29 cellular contexts compared by ENCODE assay signal in genomic region chr1:236526079-236526478, GRCh38. TPM values are rescaled to one million over a fixed set of nuclear protein-coding genes. Genes with fewer than 3 reads are reported as not detected.
DNase-seq lines count a peak whose midpoint lies in the region; ATAC-seq and TF ChIP-seq lines count a peak whose summit lies in the region.
"Had no signal": no experiment of that assay in that cellular context is flagged by ENCODE, and none has a peak within 500 bp of the region (broad histone marks: within the 10 kb centered on the region; RNA-seq: fewer than 3 reads in every experiment).

No MANE protein-coding gene starts in this region.

- no peak overlapping the region for H3K27ac ChIP-seq in CD8-positive, alpha-beta T cell (ENCODE audit: low read depth, low read length)
- H3K27ac ChIP-seq: brain microvascular endothelial cell, KMS-11, lower lobe of right lung, pancreas, suprapubic skin had no signal

- no peak for ATAC-seq in CD8-positive, alpha-beta T cell
- no peak for ATAC-seq in activated CD8-positive, alpha-beta T cell treated with anti-CD3 and anti-CD28 coated beads, Interleukin-2, amount 10 ng/mL, durations not matched to agents 7 days and 5 days
- no peak for ATAC-seq in natural killer cell treated with Interleukin-12 subunit alpha and Interleukin-12 subunit beta and Interleukin-15 and Interleukin-18, amount 100 ng/mL, for 72 hours
- no peak for ATAC-seq in GM18858 (IDR thresholded peaks at IDR 0.05; ENCODE audit: unreplicated experiment)
- ATAC-seq: lower lobe of right lung, pancreas had no signal

- TF ChIP-seq CTCF in CD8-positive, alpha-beta T cell (IDR thresholded peaks at IDR 0.05): no peak

- no peak overlapping the region for H3K4me3 ChIP-seq in CD8-positive, alpha-beta T cell (ENCODE audit: low read depth, low read length)
- H3K4me3 ChIP-seq: lower lobe of right lung, pancreas, right atrium auricular region, suprapubic skin had no signal

- H3K9me3 Mint-ChIP-seq in activated naive CD8-positive, alpha-beta T cell (ENCODE audit: low read depth): no peaks in the 10 kb centered on the region
- no peaks in the 10 kb centered on the region for H3K9me3 Mint-ChIP-seq in activated naive CD8-positive, alpha-beta T cell treated with anti-CD3 and anti-CD28 coated beads for 36 hours
- no peaks in the 10 kb centered on the region for H3K9me3 Mint-ChIP-seq in CD8-positive, alpha-beta T cell
- H3K9me3 Mint-ChIP-seq in activated CD8-positive, alpha-beta T cell treated with anti-CD3 and anti-CD28 coated beads, Interleukin-2, amount 10 ng/mL, durations not matched to agents 7 days and 5 days (ENCODE audit: insufficient read depth): no peaks in the 10 kb centered on the region
- H3K9me3 Mint-ChIP-seq in natural killer cell treated with Interleukin-12 subunit alpha and Interleukin-12 subunit beta and Interleukin-15 and Interleukin-18, amount 100 ng/mL, for 72 hours: no peaks in the 10 kb centered on the region
- H3K9me3 Mint-ChIP-seq: neural crest cell had no signal

- H3K4me3 Mint-ChIP-seq in activated naive CD8-positive, alpha-beta T cell: no peak overlapping the region
- no peak overlapping the region for H3K4me3 Mint-ChIP-seq in activated naive CD8-positive, alpha-beta T cell treated with anti-CD3 and anti-CD28 coated beads for 36 hours
- H3K4me3 Mint-ChIP-seq in CD8-positive, alpha-beta T cell: peak overlapping the region; percentile 1
- H3K4me3 Mint-ChIP-seq in activated CD8-positive, alpha-beta T cell treated with anti-CD3 and anti-CD28 coated beads, Interleukin-2, amount 10 ng/mL, durations not matched to agents 7 days and 5 days: no peak overlapping the region
- peak overlapping the region; percentile 32 for H3K4me3 Mint-ChIP-seq in natural killer cell treated with Interleukin-12 subunit alpha and Interleukin-12 subunit beta and Interleukin-15 and Interleukin-18, amount 100 ng/mL, for 72 hours
- H3K4me3 Mint-ChIP-seq: neural crest cell had no signal

- H3K36me3 Mint-ChIP-seq in activated naive CD8-positive, alpha-beta T cell: peaks cover 3% of the 10 kb centered on the region
- peaks cover 10% of the 10 kb centered on the region for H3K36me3 Mint-ChIP-seq in activated naive CD8-positive, alpha-beta T cell treated with anti-CD3 and anti-CD28 coated beads for 36 hours
- H3K36me3 Mint-ChIP-seq in CD8-positive, alpha-beta T cell: peaks cover 38% of the 10 kb centered on the region
- peaks cover 34% of the 10 kb centered on the region for H3K36me3 Mint-ChIP-seq in activated CD8-positive, alpha-beta T cell treated with anti-CD3 and anti-CD28 coated beads, Interleukin-2, amount 10 ng/mL, durations not matched to agents 7 days and 5 days (ENCODE audit: low read depth)
- peaks cover 24% of the 10 kb centered on the region for H3K36me3 Mint-ChIP-seq in natural killer cell treated with Interleukin-12 subunit alpha and Interleukin-12 subunit beta and Interleukin-15 and Interleukin-18, amount 100 ng/mL, for 72 hours

- peaks cover 7% of the 10 kb centered on the region for H3K36me3 ChIP-seq in CD8-positive, alpha-beta T cell (ENCODE audit: insufficient read depth, low read length)

- H3K27me3 Mint-ChIP-seq in activated naive CD8-positive, alpha-beta T cell: no peaks in the 10 kb centered on the region
- H3K27me3 Mint-ChIP-seq in activated naive CD8-positive, alpha-beta T cell treated with anti-CD3 and anti-CD28 coated beads for 36 hours: no peaks in the 10 kb centered on the region
- H3K27me3 Mint-ChIP-seq in CD8-positive, alpha-beta T cell (ENCODE audit: low read depth): no peaks in the 10 kb centered on the region
- peaks cover 3% of the 10 kb centered on the region for H3K27me3 Mint-ChIP-seq in activated CD8-positive, alpha-beta T cell treated with anti-CD3 and anti-CD28 coated beads, Interleukin-2, amount 10 ng/mL, durations not matched to agents 7 days and 5 days (ENCODE audit: low read depth)
- H3K27me3 Mint-ChIP-seq in natural killer cell treated with Interleukin-12 subunit alpha and Interleukin-12 subunit beta and Interleukin-15 and Interleukin-18, amount 100 ng/mL, for 72 hours: no peaks in the 10 kb centered on the region

- no peak for DNase-seq in activated naive CD8-positive, alpha-beta T cell treated with anti-CD3 and anti-CD28 coated beads for 36 hours
- no peak for DNase-seq in CD8-positive, alpha-beta T cell
- DNase-seq in activated CD8-positive, alpha-beta T cell treated with anti-CD3 and anti-CD28 coated beads, Interleukin-2, amount 10 ng/mL, durations not matched to agents 7 days and 5 days: no peak
- no peak for DNase-seq in natural killer cell treated with Interleukin-12 subunit alpha and Interleukin-12 subunit beta and Interleukin-15 and Interleukin-18, amount 100 ng/mL, for 72 hours (ENCODE audit: low spot score)
- DNase-seq in cerebellar cortex (ENCODE audit: low spot score): no peak
- DNase-seq in NK-92 (lab: John Stamatoyannopoulos, UW; ENCODE audit: unreplicated experiment): no peak
- DNase-seq: ACHN; activated CD8-positive, alpha-beta memory T cell treated with anti-CD3 and anti-CD28 coated beads, Interleukin-2, amount 50 U/mL, for 48 hours; activated gamma-delta T cell; amniotic stem cell; brain microvascular endothelial cell; effector CD4-positive, alpha-beta T cell; HCEC 1CT; head of caudate nucleus; kidney glomerular epithelial cell; lower lobe of right lung; NCI-H1417; NCI-H2081; NCI-H345; NCI-H774; pancreas; SK-N-SH; stimulated activated CD4-positive, alpha-beta T cell treated with anti-CD3 and anti-CD28 coated beads, Interleukin-2, amount 100 ng/mL, for 24 hours had no signal

- H3K27ac Mint-ChIP-seq in activated naive CD8-positive, alpha-beta T cell: peak overlapping the region; percentile 51
- no peak overlapping the region for H3K27ac Mint-ChIP-seq in activated naive CD8-positive, alpha-beta T cell treated with anti-CD3 and anti-CD28 coated beads for 36 hours
- no peak overlapping the region for H3K27ac Mint-ChIP-seq in CD8-positive, alpha-beta T cell
- H3K27ac Mint-ChIP-seq in activated CD8-positive, alpha-beta T cell treated with anti-CD3 and anti-CD28 coated beads, Interleukin-2, amount 10 ng/mL, durations not matched to agents 7 days and 5 days: peak overlapping the region; percentile 48
- H3K27ac Mint-ChIP-seq in natural killer cell treated with Interleukin-12 subunit alpha and Interleukin-12 subunit beta and Interleukin-15 and Interleukin-18, amount 100 ng/mL, for 72 hours: peak overlapping the region; percentile 33 to 73

- H3K9me3 ChIP-seq in CD8-positive, alpha-beta T cell (ENCODE audit: low read length): no peaks in the 10 kb centered on the region
- H3K9me3 ChIP-seq: lower lobe of right lung, pancreas, right atrium auricular region, SK-N-SH, suprapubic skin had no signal

- intact Hi-C loops in CD8-positive, alpha-beta T cell (cut with DNase I, micrococcal nuclease): loop anchor here in 1 of 2 experiments (10.0 kb wide), 1 partner anchor 1021 kb away; the partner anchor contains the start of gene B3GALNT2

- CTCF ChIA-PET in CD8-positive, alpha-beta T cell (lab: Charles Lee): no interaction called here
- CTCF ChIA-PET in activated CD8-positive, alpha-beta T cell treated with anti-CD3 and anti-CD28 coated beads, Interleukin-2, amount 10 ng/mL, durations not matched to agents 7 days and 5 days (lab: Charles Lee): interaction anchor here (1.3 to 1.8 kb wide), 2 partner anchors 8 to 12 kb away, joined by 3 to 5 read pairs; no protein-coding TSS in a partner anchor

- POLR2A ChIA-PET in CD8-positive, alpha-beta T cell (lab: Charles Lee): interaction anchor here (1.1 kb wide), 1 partner anchor 266 kb away, joined by 3 read pairs; no protein-coding TSS in a partner anchor
- POLR2A ChIA-PET in activated CD8-positive, alpha-beta T cell treated with anti-CD3 and anti-CD28 coated beads, Interleukin-2, amount 10 ng/mL, durations not matched to agents 7 days and 5 days (lab: Charles Lee): interaction anchor here (0.5 kb wide), 1 partner anchor 260 kb away, joined by 3 read pairs; no protein-coding TSS in a partner anchor

- peaks cover 11% of the 10 kb centered on the region for H3K4me1 ChIP-seq in CD8-positive, alpha-beta T cell (ENCODE audit: insufficient read depth, low read length)

- no peaks in the 10 kb centered on the region for H3K27me3 ChIP-seq in CD8-positive, alpha-beta T cell (ENCODE audit: insufficient read depth, low read length)
- H3K27me3 ChIP-seq: brain microvascular endothelial cell, pancreas, right atrium auricular region, suprapubic skin had no signal

- H3K4me1 Mint-ChIP-seq in activated naive CD8-positive, alpha-beta T cell (ENCODE audit: low read depth): peaks cover 39% of the 10 kb centered on the region
- peaks cover 13% of the 10 kb centered on the region for H3K4me1 Mint-ChIP-seq in activated naive CD8-positive, alpha-beta T cell treated with anti-CD3 and anti-CD28 coated beads for 36 hours
- peaks cover 46% of the 10 kb centered on the region for H3K4me1 Mint-ChIP-seq in CD8-positive, alpha-beta T cell (ENCODE audit: low read depth)
- H3K4me1 Mint-ChIP-seq in activated CD8-positive, alpha-beta T cell treated with anti-CD3 and anti-CD28 coated beads, Interleukin-2, amount 10 ng/mL, durations not matched to agents 7 days and 5 days (ENCODE audit: low read depth): peaks cover 34% of the 10 kb centered on the region
- H3K4me1 Mint-ChIP-seq in natural killer cell treated with Interleukin-12 subunit alpha and Interleukin-12 subunit beta and Interleukin-15 and Interleukin-18, amount 100 ng/mL, for 72 hours (ENCODE audit: low read depth in 2 of 2): peaks cover 15 to 33% of the 10 kb centered on the region in 2 donors

RNA-seq across cellular contexts. Expression of gene LGALS8, which starts 2.3 kb away (rescaled TPM):
- total RNA-seq in activated naive CD8-positive, alpha-beta T cell treated with anti-CD3 and anti-CD28 coated beads for 36 hours: 10 to 100 TPM; 69.0 to 76.6 TPM
- total RNA-seq in CD8-positive, alpha-beta T cell: 100 to 1,000 TPM; 118 to 125 TPM
- total RNA-seq in activated CD8-positive, alpha-beta T cell treated with anti-CD3 and anti-CD28 coated beads, Interleukin-2, amount 10 ng/mL, durations not matched to agents 7 days and 5 days: 10 to 100 TPM; 75.5 to 77.8 TPM
- 100 to 1,000 TPM in 1 of 2 donors, 10 to 100 TPM in 1; 88.2 to 119 TPM for total RNA-seq in natural killer cell treated with Interleukin-12 subunit alpha and Interleukin-12 subunit beta and Interleukin-15 and Interleukin-18, amount 100 ng/mL, for 72 hours

Comparison
In these comparisons a context has a peak if more than half of its experiments do, and no peak if none do; other contexts are left out.
1. H3K27ac Mint-ChIP-seq: peak in activated naive CD8-positive, alpha-beta T cell (single experiment), activated CD8-positive, alpha-beta T cell treated with anti-CD3 and anti-CD28 coated beads, Interleukin-2, amount 10 ng/mL, durations not matched to agents 7 days and 5 days (single experiment) and natural killer cell treated with Interleukin-12 subunit alpha and Interleukin-12 subunit beta and Interleukin-15 and Interleukin-18, amount 100 ng/mL, for 72 hours (2 of 2); none in activated naive CD8-positive, alpha-beta T cell treated with anti-CD3 and anti-CD28 coated beads for 36 hours (single experiment) and CD8-positive, alpha-beta T cell (single experiment).
2. H3K4me3 Mint-ChIP-seq: peak in CD8-positive, alpha-beta T cell (single experiment) and natural killer cell treated with Interleukin-12 subunit alpha and Interleukin-12 subunit beta and Interleukin-15 and Interleukin-18, amount 100 ng/mL, for 72 hours (single experiment); none in activated naive CD8-positive, alpha-beta T cell (single experiment), activated naive CD8-positive, alpha-beta T cell treated with anti-CD3 and anti-CD28 coated beads for 36 hours (single experiment) and activated CD8-positive, alpha-beta T cell treated with anti-CD3 and anti-CD28 coated beads, Interleukin-2, amount 10 ng/mL, durations not matched to agents 7 days and 5 days (single experiment).